ENCODE assay signal across 15 cellular contexts in the genomic region with DNA sequence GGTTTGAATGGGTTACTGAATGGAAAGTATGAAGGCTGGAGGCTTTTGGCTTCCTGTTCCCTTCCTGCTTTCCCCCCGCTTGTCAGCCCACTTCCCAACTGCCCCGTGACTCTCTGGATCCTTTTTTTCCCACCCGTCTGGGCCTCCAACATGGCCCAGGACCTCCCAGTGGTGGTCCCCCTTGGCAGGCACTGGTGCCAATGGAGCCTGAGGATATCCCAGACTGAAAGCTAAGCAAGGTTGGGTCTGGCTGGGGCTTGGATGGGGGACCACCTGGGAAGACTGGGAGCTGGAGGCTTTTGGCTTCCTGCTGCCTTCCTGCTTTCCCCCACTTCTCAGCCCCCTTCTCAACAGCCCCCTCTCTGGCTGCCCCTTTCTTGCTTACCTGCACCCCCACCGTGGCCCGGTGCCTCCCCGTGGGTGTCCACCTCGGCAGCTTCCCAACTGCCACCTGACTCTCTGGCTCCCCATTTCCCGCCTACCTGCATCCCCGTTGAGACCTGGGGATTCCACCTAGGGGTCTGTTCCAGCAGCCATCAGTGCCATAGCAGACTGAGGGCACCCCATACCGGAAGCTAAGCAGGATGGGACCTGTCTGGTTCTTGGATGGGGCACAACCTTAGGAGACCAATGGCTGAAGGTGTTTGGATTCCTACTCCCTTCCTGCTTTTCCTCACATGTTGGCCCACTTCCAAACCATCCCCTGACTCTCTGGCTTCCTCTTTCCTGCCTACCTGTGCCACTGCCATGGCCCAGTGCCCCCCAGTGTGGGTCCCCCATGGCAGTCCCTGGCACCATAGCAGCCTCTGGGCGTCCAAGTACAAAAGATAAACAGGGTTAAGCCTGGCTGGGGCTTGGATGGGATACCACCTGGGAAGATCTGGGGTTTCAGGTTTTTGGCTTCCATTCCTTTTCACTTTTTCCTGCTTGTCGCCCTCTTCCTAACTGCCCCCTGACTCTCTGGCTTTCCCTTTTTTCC.
A peak's percentile ranks its signal among the peaks of the same experiment; 100 is the strongest.
DNase-seq lines count a peak whose midpoint lies in the region; FAIRE-seq and TF ChIP-seq lines count a peak whose summit lies in the region.
"Had no signal": no experiment of that assay in that cellular context is flagged by ENCODE, and none has a peak within 500 bp of the region (broad histone marks: within the 10 kb centered on the region; RNA-seq: fewer than 3 reads in every experiment).

No MANE protein-coding gene starts in this region.

- no peaks in the 10 kb centered on the region for H3K36me3 Mint-ChIP-seq in osteocyte (ENCODE audit: unreplicated experiment)
- H3K36me3 Mint-ChIP-seq in T-helper 2 cell treated with Interferon-gamma antibody and Interleukin-4, amounts not matched to agents 5 μg/mL and 100 μg/mL, for 36 hours (ENCODE audit: low read depth) = no peaks in the 10 kb centered on the region
- H3K36me3 Mint-ChIP-seq in chondrocyte (ENCODE audit: low read depth) = no peaks in the 10 kb centered on the region
- H3K36me3 Mint-ChIP-seq: CD4-positive, CD25-positive, alpha-beta regulatory T cell had no signal

- TF ChIP-seq CTCF in right atrium auricular region (IDR thresholded peaks at IDR 0.05) = no peak
- TF ChIP-seq CTCF in osteocyte (IDR thresholded peaks at IDR 0.05) = no peak
- TF ChIP-seq CTCF in chondrocyte (IDR thresholded peaks at IDR 0.05) = no peak

- no peak for FAIRE-seq in HTR-8/SVneo (lab: Jason Lieb, UNC)
- FAIRE-seq: GM12891 had no signal

- H3K4me1 ChIP-seq in right atrium auricular region = no peaks in the 10 kb centered on the region
- H3K4me1 ChIP-seq: BLaER1 treated with 17β-estradiol and CSF1 and Interleukin-3, amounts not matched to agents 10 nM and 100 nM had no signal

- H3K9me3 ChIP-seq in right atrium auricular region (no peaks in the 10 kb centered on the region), iPS-18c (ENCODE audit: control insufficient read depth, insufficient read depth, low read length) (peaks cover 36% of the 10 kb centered on the region)

- H3K4me3 Mint-ChIP-seq in osteocyte (ENCODE audit: unreplicated experiment) (no peak overlapping the region), chondrocyte (ENCODE audit: unreplicated experiment) (no peak overlapping the region)
- no peak overlapping the region for H3K4me3 Mint-ChIP-seq in T-helper 2 cell treated with Interferon-gamma antibody and Interleukin-4, amounts not matched to agents 5 μg/mL and 100 μg/mL, for 36 hours
- H3K4me3 Mint-ChIP-seq: CD4-positive, CD25-positive, alpha-beta regulatory T cell; GM23338 had no signal

- peaks cover 15% of the 10 kb centered on the region for H3K9me3 Mint-ChIP-seq in osteocyte (ENCODE audit: unreplicated experiment)
- peaks cover 9% of the 10 kb centered on the region for H3K9me3 Mint-ChIP-seq in T-helper 2 cell treated with Interferon-gamma antibody and Interleukin-4, amounts not matched to agents 5 μg/mL and 100 μg/mL, for 36 hours
- H3K9me3 Mint-ChIP-seq in chondrocyte (ENCODE audit: low read depth) = peaks cover 31% of the 10 kb centered on the region

- H3K27ac ChIP-seq in right atrium auricular region = no peak overlapping the region
- H3K27ac ChIP-seq: BLaER1 treated with 17β-estradiol and CSF1 and Interleukin-3, amounts not matched to agents 10 nM and 100 nM; HL-60 had no signal

- intact Hi-C loops in cardiac septum (cut with DNase I) = no loop called here

- H3K4me1 Mint-ChIP-seq in osteocyte (ENCODE audit: unreplicated experiment) = no peaks in the 10 kb centered on the region
- H3K4me1 Mint-ChIP-seq in T-helper 2 cell treated with Interferon-gamma antibody and Interleukin-4, amounts not matched to agents 5 μg/mL and 100 μg/mL, for 36 hours (ENCODE audit: low read depth) = no peaks in the 10 kb centered on the region
- H3K4me1 Mint-ChIP-seq in chondrocyte (ENCODE audit: low read depth) = no peaks in the 10 kb centered on the region
- H3K4me1 Mint-ChIP-seq: CD4-positive, CD25-positive, alpha-beta regulatory T cell; GM23338 had no signal

- H3K4me3 ChIP-seq in right atrium auricular region (no peak overlapping the region), iPS-18c (ENCODE audit: insufficient read depth, low read depth, low read length) (peak overlapping the region; percentile 31; the same call in 1 of the 2 replicates)
- H3K4me3 ChIP-seq: BLaER1 treated with 17β-estradiol and CSF1 and Interleukin-3, amounts not matched to agents 10 nM and 100 nM; GM23338 had no signal

- DNase-seq in right atrium auricular region (ENCODE audit: low spot score) (peak; percentile 13), cardiac septum (ENCODE audit: low spot score) (no peak), osteocyte (ENCODE audit: extremely low spot score, unreplicated experiment) (peak; percentile 80), chondrocyte (ENCODE audit: low spot score) (no peak), HTR-8/SVneo (ENCODE audit: insufficient read length, low spot score) (no peak)
- no peak for DNase-seq in T-helper 2 cell treated with Interferon-gamma antibody and Interleukin-4, amounts not matched to agents 5 μg/mL and 100 μg/mL, for 36 hours (ENCODE audit: low spot score)
- DNase-seq: ACHN; CD4-positive, CD25-positive, alpha-beta regulatory T cell; DMS79; H7 had no signal

- no peaks in the 10 kb centered on the region for H3K27me3 Mint-ChIP-seq in osteocyte (ENCODE audit: unreplicated experiment)
- H3K27me3 Mint-ChIP-seq in T-helper 2 cell treated with Interferon-gamma antibody and Interleukin-4, amounts not matched to agents 5 μg/mL and 100 μg/mL, for 36 hours (ENCODE audit: low read depth) = no peaks in the 10 kb centered on the region
- H3K27me3 Mint-ChIP-seq in chondrocyte (ENCODE audit: low read depth) = no peaks in the 10 kb centered on the region
- H3K27me3 Mint-ChIP-seq: CD4-positive, CD25-positive, alpha-beta regulatory T cell had no signal

- no peaks in the 10 kb centered on the region for H3K27me3 ChIP-seq in right atrium auricular region
- H3K27me3 ChIP-seq: BLaER1 treated with 17β-estradiol and CSF1 and Interleukin-3, amounts not matched to agents 10 nM and 100 nM had no signal

- no peaks in the 10 kb centered on the region for H3K36me3 ChIP-seq in right atrium auricular region
- H3K36me3 ChIP-seq: BLaER1 treated with 17β-estradiol and CSF1 and Interleukin-3, amounts not matched to agents 10 nM and 100 nM had no signal

- H3K27ac Mint-ChIP-seq in osteocyte (ENCODE audit: unreplicated experiment) (no peak overlapping the region), chondrocyte (ENCODE audit: unreplicated experiment) (no peak overlapping the region)
- no peak overlapping the region for H3K27ac Mint-ChIP-seq in T-helper 2 cell treated with Interferon-gamma antibody and Interleukin-4, amounts not matched to agents 5 μg/mL and 100 μg/mL, for 36 hours
- H3K27ac Mint-ChIP-seq: CD4-positive, CD25-positive, alpha-beta regulatory T cell; GM23338 had no signal

Comparison
In these comparisons a context has a peak if more than half of its experiments do, and no peak if none do; other contexts are left out.
1. DNase-seq: peak in right atrium auricular region (single experiment) and osteocyte (single experiment); none in cardiac septum (single experiment), T-helper 2 cell treated with Interferon-gamma antibody and Interleukin-4, amounts not matched to agents 5 μg/mL and 100 μg/mL, for 36 hours (single experiment), chondrocyte (single experiment) and HTR-8/SVneo (single experiment).